ENCODE assay signal across 8 cellular contexts in genomic region chr2:97699765-97700444, GRCh38. TPM values are rescaled to one million over a fixed set of nuclear protein-coding genes. Genes with fewer than 3 reads are reported as not detected.
DNase-seq lines count a peak whose midpoint lies in the region; ATAC-seq and TF ChIP-seq lines count a peak whose summit lies in the region.

No MANE protein-coding gene starts in this region.

- no peak overlapping the region for H3K4me3 ChIP-seq in CD8-positive, alpha-beta memory T cell (ENCODE audit: low read length)
- no peak overlapping the region for H3K4me3 ChIP-seq in choroid plexus epithelial cell (ENCODE audit: low read depth, low read length)
- H3K4me3 ChIP-seq in liver (ENCODE audit: low read depth in 1 of 3, low read length in 3 of 3), result no peak overlapping the region

- no peak overlapping the region for H3K27ac Mint-ChIP-seq in CD8-positive, alpha-beta memory T cell
- H3K27ac Mint-ChIP-seq in HFFc6 (no peak overlapping the region), WTC11 (no peak overlapping the region)

- TF ChIP-seq CTCF in HFFc6 (IDR thresholded peaks at IDR 0.05), result peak; percentile 78
- peak; percentile 45 for TF ChIP-seq CTCF in WTC11 (IDR thresholded peaks at IDR 0.05)
- peak; percentile 86 for TF ChIP-seq CTCF in choroid plexus epithelial cell (conservative IDR thresholded peaks at IDR 0.05; ENCODE audit: low read depth, low read length)
- TF ChIP-seq CTCF in liver (IDR thresholded peaks at IDR 0.05; ENCODE audit: low read depth, low read length, missing input control), result peak; percentile 48

- no peak overlapping the region for H3K9ac ChIP-seq in liver (ENCODE audit: low read depth in 1 of 2, low read length in 2 of 2)

- H3K4me3 Mint-ChIP-seq in CD8-positive, alpha-beta memory T cell, result no peak overlapping the region
- no peak overlapping the region for H3K4me3 Mint-ChIP-seq in HFFc6
- no peak overlapping the region for H3K4me3 Mint-ChIP-seq in WTC11

- H3K36me3 Mint-ChIP-seq in CD8-positive, alpha-beta memory T cell, result no peaks in the 10 kb centered on the region
- H3K36me3 Mint-ChIP-seq in HFFc6 (ENCODE audit: low read depth), result no peaks in the 10 kb centered on the region
- no peaks in the 10 kb centered on the region for H3K36me3 Mint-ChIP-seq in WTC11

- DNase-seq in CD8-positive, alpha-beta memory T cell, result peak in 4 of 5 donors; percentile 36 to 73 (median 49)
- DNase-seq in HFFc6 (peak; percentile 60), NCI-H345 treated with DMSO at 0.1 percent for 48 hours (lab: John Stamatoyannopoulos, UW; ENCODE audit: unreplicated experiment) (peak; percentile 57), WTC11 (ENCODE audit: low spot score) (peak; percentile 78), choroid plexus epithelial cell (ENCODE audit: low read depth) (peak; percentile 81)
- DNase-seq in stimulated activated CD8-positive, alpha-beta memory T cell treated with anti-CD3 and anti-CD28 coated beads, Interleukin-7, amount 100 ng/mL, for 1 hour (ENCODE audit: low read depth in 2 of 2), result peak; percentile 25 to 44

- H3K27ac ChIP-seq in CD8-positive, alpha-beta memory T cell (ENCODE audit: low read depth, low read length), result no peak overlapping the region
- no peak overlapping the region for H3K27ac ChIP-seq in liver (ENCODE audit: low read depth in 1 of 2, low read length in 2 of 2)

- CTCF ChIA-PET in CD8-positive, alpha-beta memory T cell (lab: Charles Lee), result interaction anchor here (0.8 to 7.0 kb wide), 20 partner anchors 9 to 110 kb away, joined by 3 to 100 read pairs (median 8); partner anchors contain the start of genes ACTR1B, ANKRD36B, C2orf92 and COX5B
- CTCF ChIA-PET in WTC11 (lab: Charles Lee), result interaction anchor here (0.7 to 7.3 kb wide), 32 partner anchors 9 to 685 kb away, joined by 3 to 138 read pairs (median 5); partner anchors contain the start of genes ACTR1B, ANKRD36B, COX5B and ZAP70

- H3K4me1 Mint-ChIP-seq in CD8-positive, alpha-beta memory T cell, result peaks cover 6 to 11% (median 6%) of the 10 kb centered on the region in 3 donors
- H3K4me1 Mint-ChIP-seq in HFFc6 (ENCODE audit: low read depth) (peaks cover 8% of the 10 kb centered on the region), WTC11 (peaks cover 24% of the 10 kb centered on the region)

- WGBS in liver, result 63% methylated on average over 11 of the region's 11 CpGs

- H3K36me3 ChIP-seq in CD8-positive, alpha-beta memory T cell (ENCODE audit: insufficient read depth, low read length), result no peaks in the 10 kb centered on the region
- H3K36me3 ChIP-seq in liver (ENCODE audit: control insufficient read depth in 4 of 4, insufficient read depth in 3 of 4, low read depth in 1 of 4, low read length in 3 of 4), result no peaks in the 10 kb centered on the region

- H3K9me3 Mint-ChIP-seq in CD8-positive, alpha-beta memory T cell, result no peaks in the 10 kb centered on the region
- H3K9me3 Mint-ChIP-seq in HFFc6 (no peaks in the 10 kb centered on the region), WTC11 (no peaks in the 10 kb centered on the region)

- peaks cover 0 to 6% of the 10 kb centered on the region in 2 donors for H3K27me3 Mint-ChIP-seq in CD8-positive, alpha-beta memory T cell
- H3K27me3 Mint-ChIP-seq in HFFc6 (ENCODE audit: insufficient read depth) (peaks cover 22% of the 10 kb centered on the region), WTC11 (ENCODE audit: low read depth) (peaks cover 6% of the 10 kb centered on the region; the same call in 1 of the 2 replicates)

- no peaks in the 10 kb centered on the region for H3K9me3 ChIP-seq in CD8-positive, alpha-beta memory T cell (ENCODE audit: low read length)
- no peaks in the 10 kb centered on the region for H3K9me3 ChIP-seq in liver (ENCODE audit: control insufficient read depth in 4 of 4, low read length in 3 of 4)

- POLR2A ChIA-PET in CD8-positive, alpha-beta memory T cell (lab: Charles Lee), result interaction anchor here (0.9 to 2.4 kb wide), 5 partner anchors 14 to 109 kb away, joined by 3 to 8 read pairs (median 3); partner anchors contain the start of genes COX5B and ZAP70
- POLR2A ChIA-PET in WTC11 (lab: Charles Lee), result interaction anchor here (1.3 to 2.0 kb wide), 2 partner anchors 36 to 54 kb away, joined by 4 to 11 read pairs; partner anchors contain the start of genes ACTR1B and COX5B

- TF ChIP-seq RAD21 in liver (IDR thresholded peaks at IDR 0.05), result peak; percentile 62 to 77

- no peaks in the 10 kb centered on the region for H3K27me3 ChIP-seq in CD8-positive, alpha-beta memory T cell (ENCODE audit: insufficient read depth, low read length, poor library complexity, severe bottlenecking)
- no peaks in the 10 kb centered on the region for H3K27me3 ChIP-seq in liver (ENCODE audit: control insufficient read depth in 4 of 4, insufficient read depth in 4 of 4, low read length in 3 of 4)

- ATAC-seq in WTC11, result peak; percentile 89
- no peak for ATAC-seq in GM18873 (IDR thresholded peaks at IDR 0.05; ENCODE audit: low FRiP score, unreplicated experiment)

- peaks cover 4% of the 10 kb centered on the region for H3K4me1 ChIP-seq in CD8-positive, alpha-beta memory T cell (ENCODE audit: insufficient read depth, low read length)
- H3K4me1 ChIP-seq in liver (ENCODE audit: control insufficient read depth in 4 of 4, insufficient read depth in 4 of 4, low read length in 3 of 4), result peaks cover 0 to 5% (median 0%) of the 10 kb centered on the region in 4 donors

TF ChIP-seq in WTC11, 78 proteins besides CTCF, POLR2A, EP300 and RAD21:
- no peak for TF ChIP-seq ETV6 (CRISPR knock-in tag; IDR thresholded peaks at IDR 0.05)
- TF ChIP-seq MAX (CRISPR knock-in tag; IDR thresholded peaks at IDR 0.05), result peak; percentile 76; the same call in 1 of the 2 replicates
- no peak for TF ChIP-seq ATF2 (CRISPR knock-in tag; IDR thresholded peaks at IDR 0.05; ENCODE audit: borderline replicate concordance, low read depth)

TF ChIP-seq in liver, 16 proteins besides CTCF, POLR2A, EP300 and RAD21:
- TF ChIP-seq TAF1 (conservative IDR thresholded peaks at IDR 0.05), result no peak

RNA-seq across cellular contexts. Expression of gene ZAP70, which starts 13.5 kb away (rescaled TPM):
- 100 to 1,000 TPM; 180 to 197 TPM for total RNA-seq in CD8-positive, alpha-beta memory T cell
- polyA plus RNA-seq in CD8-positive, alpha-beta memory T cell, result 184 TPM
- not detected for total RNA-seq in HFFc6 (2021; fragmentation: NEBNext Ultra II Directional; extraction: Animal tissue kit (Norgen Biotek cat#: 25700))
- total RNA-seq in WTC11 (2021) (0.61 to 0.73 TPM (median 0.64 TPM) in 3 replicates), liver (1 to 10 TPM; 1.4 to 4.9 TPM)
- 1 to 10 TPM; 1.2 to 1.3 TPM for polyA plus RNA-seq in liver

RNA-seq across cellular contexts. Expression of gene C2orf92, which starts 30.4 kb away (rescaled TPM):
- total RNA-seq in CD8-positive, alpha-beta memory T cell, result 1 to 10 TPM; 4.6 to 6.5 TPM
- polyA plus RNA-seq in CD8-positive, alpha-beta memory T cell, result not detected
- 1 to 10 TPM in 4 of 6 experiments, under 1 TPM in 2; 0.88 to 2.6 (median 1.2) TPM for total RNA-seq in HFFc6 (2021; fragmentation: NEBNext Ultra II Directional; extraction: Animal tissue kit (Norgen Biotek cat#: 25700))
- total RNA-seq in WTC11 (2021), result 5.2 to 7.9 TPM (median 6.9 TPM) in 3 replicates
- total RNA-seq in liver, result 1 to 10 TPM; 3.5 to 8.0 TPM
- 1 to 10 TPM in 1 of 2 donors, under 1 TPM in 1; 0.96 to 1.9 TPM for polyA plus RNA-seq in liver

RNA-seq across cellular contexts. Expression of gene ACTR1B, which starts 36.1 kb away (rescaled TPM):
- 10 to 100 TPM; 76.6 to 80.6 TPM for total RNA-seq in CD8-positive, alpha-beta memory T cell
- 16.5 TPM for polyA plus RNA-seq in CD8-positive, alpha-beta memory T cell
- 10 to 100 TPM; 63.9 to 76.2 (median 69.2) TPM for total RNA-seq in HFFc6 (2021; fragmentation: NEBNext Ultra II Directional; extraction: Animal tissue kit (Norgen Biotek cat#: 25700))
- 58.2 to 71.8 TPM (median 70.4 TPM) in 3 replicates for total RNA-seq in WTC11 (2021)
- 10 to 100 TPM; 24.4 to 33.2 TPM for total RNA-seq in liver
- 10 to 100 TPM; 15.3 to 35.8 TPM for polyA plus RNA-seq in liver

RNA-seq across cellular contexts. Expression of gene COX5B, which starts 54.0 kb away (rescaled TPM):
- 100 to 1,000 TPM; 197 to 205 TPM for total RNA-seq in CD8-positive, alpha-beta memory T cell
- polyA plus RNA-seq in CD8-positive, alpha-beta memory T cell, result 334 TPM
- 100 to 1,000 TPM; 162 to 215 (median 182) TPM for total RNA-seq in HFFc6 (2021; fragmentation: NEBNext Ultra II Directional; extraction: Animal tissue kit (Norgen Biotek cat#: 25700))
- 317 to 346 TPM (median 331 TPM) in 3 replicates for total RNA-seq in WTC11 (2021)
- total RNA-seq in liver, result 100 to 1,000 TPM; 103 to 241 TPM
- 100 to 1,000 TPM; 288 to 423 TPM for polyA plus RNA-seq in liver

Comparison
In these comparisons a context has a peak if more than half of its experiments do, and no peak if none do; other contexts are left out.
1. RNA of gene ZAP70, which starts 13.5 kb away (total RNA-seq): 180 to 197 TPM in CD8-positive, alpha-beta memory T cell; 1.4 to 4.9 TPM in liver, 0.61 to 0.73 TPM in WTC11 and not detected in HFFc6; every median in the first group is over 10 times any median in the second.
2. Peak in every context shown above with its lines, with median percentiles within 50 percentile points of each other: DNase-seq and CTCF ChIP-seq.